31 cellular contexts compared by ENCODE assay signal in the genomic region with DNA sequence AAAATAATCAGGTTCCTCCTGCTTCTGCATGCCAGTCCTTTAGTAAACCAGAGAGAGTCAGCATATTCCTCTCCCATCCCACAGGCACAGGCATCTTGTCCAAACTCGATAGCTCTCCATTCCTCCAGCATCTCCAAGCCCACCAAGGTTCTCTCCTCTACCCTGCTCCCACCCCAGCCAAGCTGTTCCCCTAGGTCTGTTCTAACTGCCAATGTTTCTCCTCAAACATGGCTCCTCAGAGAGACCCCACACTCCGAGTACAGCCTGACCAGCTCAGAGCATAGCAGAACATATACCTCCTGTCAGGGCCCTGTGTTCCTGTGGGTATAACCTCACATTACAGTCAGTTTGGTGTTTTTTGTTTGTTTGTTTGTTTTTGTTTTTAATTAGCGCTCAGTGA.
DNase-seq lines count a peak whose midpoint lies in the region; ATAC-seq lines count a peak whose summit lies in the region.
"Had no signal": no experiment of that assay in that cellular context is flagged by ENCODE, and none has a peak within 500 bp of the region (broad histone marks: within the 10 kb centered on the region; RNA-seq: fewer than 3 reads in every experiment).

No MANE protein-coding gene starts in this region.

- H3K14ac ChIP-seq in mesenchymal stem cell (ENCODE audit: low read length in 2 of 2): no peak overlapping the region

- no peak overlapping the region for H3K23ac ChIP-seq in mesenchymal stem cell (ENCODE audit: low read length in 2 of 2)

- H3K36me3 ChIP-seq in SJSA1: no peaks in the 10 kb centered on the region
- H3K36me3 ChIP-seq in mesenchymal stem cell (ENCODE audit: control insufficient read depth in 1 of 2, insufficient read depth in 2 of 2, low read depth in 1 of 2, low read length in 2 of 2): no peaks in the 10 kb centered on the region
- H3K36me3 ChIP-seq: BE2C had no signal

- no peak overlapping the region for H2BK120ac ChIP-seq in mesenchymal stem cell (ENCODE audit: low read depth, low read length)

- H3K36me3 Mint-ChIP-seq in activated CD8-positive, alpha-beta memory T cell treated with anti-CD3 and anti-CD28 coated beads, Interleukin-2, amount 10 ng/mL, durations not matched to agents 7 days and 5 days: no peaks in the 10 kb centered on the region
- H3K36me3 Mint-ChIP-seq: CD14-positive monocyte had no signal

- H3K27me3 ChIP-seq in SJSA1 (replicated peaks): no peaks in the 10 kb centered on the region
- no peaks in the 10 kb centered on the region for H3K27me3 ChIP-seq in mesenchymal stem cell (ENCODE audit: control insufficient read depth in 1 of 2, insufficient read depth in 1 of 2, low read length in 2 of 2)
- H3K27me3 ChIP-seq: BE2C had no signal

- WGBS in mesenchymal stem cell: over 99% methylated on average over 3 of the region's 3 CpGs

- no peak overlapping the region for H3K27ac Mint-ChIP-seq in activated CD8-positive, alpha-beta memory T cell treated with anti-CD3 and anti-CD28 coated beads, Interleukin-2, amount 10 ng/mL, durations not matched to agents 7 days and 5 days
- H3K27ac Mint-ChIP-seq: CD14-positive monocyte; CD8-positive, alpha-beta memory T cell had no signal

- peak overlapping the region; percentile 16 for H2BK15ac ChIP-seq in mesenchymal stem cell (ENCODE audit: low read depth, poor library complexity, severe bottlenecking)

- 0 out of 2 replicates have a peak overlapping the region, but pooled peaks have one; percentile 60 for H3K27ac ChIP-seq in SJSA1
- no peak overlapping the region for H3K27ac ChIP-seq in mesenchymal stem cell (ENCODE audit: low read length, poor library complexity, severe bottlenecking)
- H3K27ac ChIP-seq in substantia nigra (ENCODE audit: low read depth, low read length, poor library complexity, severe bottlenecking): no peak overlapping the region
- H3K27ac ChIP-seq: KMS-11, RWPE1 had no signal

- no peak for ATAC-seq in activated CD8-positive, alpha-beta memory T cell treated with anti-CD3 and anti-CD28 coated beads, Interleukin-2, amount 10 ng/mL, durations not matched to agents 7 days and 5 days
- ATAC-seq: Panc1 had no signal

- H2BK12ac ChIP-seq in mesenchymal stem cell (ENCODE audit: low read length in 2 of 2): no peak overlapping the region

- no peak overlapping the region for H3K4ac ChIP-seq in mesenchymal stem cell (ENCODE audit: low read depth in 1 of 2, low read length in 2 of 2)

- H3K18ac ChIP-seq in mesenchymal stem cell (ENCODE audit: low read depth in 1 of 2, low read length in 2 of 2): no peak overlapping the region

- no peaks in the 10 kb centered on the region for H3K4me1 Mint-ChIP-seq in activated CD8-positive, alpha-beta memory T cell treated with anti-CD3 and anti-CD28 coated beads, Interleukin-2, amount 10 ng/mL, durations not matched to agents 7 days and 5 days
- H3K4me1 Mint-ChIP-seq: CD14-positive monocyte; CD8-positive, alpha-beta memory T cell had no signal

- H2AK5ac ChIP-seq in mesenchymal stem cell (ENCODE audit: low read length, severe bottlenecking): peak overlapping the region; percentile 32

- no peak overlapping the region for H2AFZ ChIP-seq in mesenchymal stem cell (ENCODE audit: low read depth, low read length)

- H3K4me2 ChIP-seq in mesenchymal stem cell (ENCODE audit: low read length, poor library complexity, severe bottlenecking): no peak overlapping the region
- H3K4me2 ChIP-seq: KMS-11 had no signal

- no peaks in the 10 kb centered on the region for H3K79me1 ChIP-seq in mesenchymal stem cell (replicated peaks; ENCODE audit: low read length, poor library complexity, severe bottlenecking)

- DNase-seq in activated CD8-positive, alpha-beta memory T cell treated with anti-CD3 and anti-CD28 coated beads, Interleukin-2, amount 50 U/mL, for 48 hours: peak; percentile 17
- no peak for DNase-seq in activated CD8-positive, alpha-beta memory T cell treated with anti-CD3 and anti-CD28 coated beads, Interleukin-2, amount 10 ng/mL, durations not matched to agents 7 days and 5 days
- DNase-seq in SJSA1 (ENCODE audit: low read depth in 1 of 2, low spot score in 2 of 2): no peak
- DNase-seq in mesenchymal stem cell: no peak
- DNase-seq in ureter (ENCODE audit: low spot score): peak; percentile 18
- no peak for DNase-seq in NAMALWA (ENCODE audit: low spot score)
- DNase-seq in substantia nigra (lab: John Stamatoyannopoulos, UW): no peak
- DNase-seq: 8988T; ACHN; BE2C; CD8-positive, alpha-beta memory T cell; DMS 273 treated with DMSO at 0.1 percent for 48 hours; DMS79; EL; GDM1; GOT3; HCEC 1CT; MM.1S; NCI-H1048; NCI-H1417 treated with DMSO at 0.1 percent for 48 hours; NCI-H187; NCI-H2081 treated with DMSO at 0.1 percent for 48 hours; NCI-H2171; NCI-H226; NCI-H510A; NCI-H69; SHP77 treated with DMSO at 0.1 percent for 48 hours had no signal

- no peak overlapping the region for H3K4me3 Mint-ChIP-seq in activated CD8-positive, alpha-beta memory T cell treated with anti-CD3 and anti-CD28 coated beads, Interleukin-2, amount 10 ng/mL, durations not matched to agents 7 days and 5 days
- H3K4me3 Mint-ChIP-seq: CD14-positive monocyte; CD8-positive, alpha-beta memory T cell had no signal

- H4K91ac ChIP-seq in mesenchymal stem cell (ENCODE audit: low read length): no peak overlapping the region

- peaks cover 80% of the 10 kb centered on the region for H3K4me1 ChIP-seq in SJSA1 (replicated peaks)
- H3K4me1 ChIP-seq in mesenchymal stem cell (ENCODE audit: control insufficient read depth, insufficient read depth, low read depth, low read length): peaks cover 19% of the 10 kb centered on the region

- H3K9me3 ChIP-seq in SJSA1 (replicated peaks) (no peaks in the 10 kb centered on the region), mesenchymal stem cell (ENCODE audit: control insufficient read depth, low read length) (peaks cover 13% of the 10 kb centered on the region)
- H3K9me3 ChIP-seq: BE2C had no signal

- H4K8ac ChIP-seq in mesenchymal stem cell (ENCODE audit: low read length): no peak overlapping the region

- CTCF ChIA-PET in activated CD8-positive, alpha-beta memory T cell treated with anti-CD3 and anti-CD28 coated beads, Interleukin-2, amount 10 ng/mL, durations not matched to agents 7 days and 5 days (lab: Charles Lee): no interaction called here

- peaks cover 23% of the 10 kb centered on the region for H3K27me3 Mint-ChIP-seq in activated CD8-positive, alpha-beta memory T cell treated with anti-CD3 and anti-CD28 coated beads, Interleukin-2, amount 10 ng/mL, durations not matched to agents 7 days and 5 days

- H3K9ac ChIP-seq in mesenchymal stem cell (ENCODE audit: low read length): no peak overlapping the region
- H3K9ac ChIP-seq: KMS-11 had no signal

- H3K4me3 ChIP-seq in SJSA1 (no peak overlapping the region), mesenchymal stem cell (ENCODE audit: insufficient read depth in 1 of 2, low read depth in 1 of 2, low read length in 2 of 2) (no peak overlapping the region)

- no peak overlapping the region for H2BK5ac ChIP-seq in mesenchymal stem cell (ENCODE audit: low read depth, low read length, poor library complexity, severe bottlenecking)

- H3K9me3 Mint-ChIP-seq in activated CD8-positive, alpha-beta memory T cell treated with anti-CD3 and anti-CD28 coated beads, Interleukin-2, amount 10 ng/mL, durations not matched to agents 7 days and 5 days (ENCODE audit: low read depth): peaks cover 2% of the 10 kb centered on the region

Comparison
In these comparisons a context has a peak if more than half of its experiments do, and no peak if none do; other contexts are left out.
1. DNase-seq: peak in activated CD8-positive, alpha-beta memory T cell treated with anti-CD3 and anti-CD28 coated beads, Interleukin-2, amount 50 U/mL, for 48 hours (single experiment) and ureter (single experiment); none in activated CD8-positive, alpha-beta memory T cell treated with anti-CD3 and anti-CD28 coated beads, Interleukin-2, amount 10 ng/mL, durations not matched to agents 7 days and 5 days (single experiment), SJSA1 (0 of 2), mesenchymal stem cell (single experiment), NAMALWA (single experiment) and substantia nigra (0 of 49).